Comparison of ENCODE assay signal across 32 cellular contexts in the genomic region with DNA sequence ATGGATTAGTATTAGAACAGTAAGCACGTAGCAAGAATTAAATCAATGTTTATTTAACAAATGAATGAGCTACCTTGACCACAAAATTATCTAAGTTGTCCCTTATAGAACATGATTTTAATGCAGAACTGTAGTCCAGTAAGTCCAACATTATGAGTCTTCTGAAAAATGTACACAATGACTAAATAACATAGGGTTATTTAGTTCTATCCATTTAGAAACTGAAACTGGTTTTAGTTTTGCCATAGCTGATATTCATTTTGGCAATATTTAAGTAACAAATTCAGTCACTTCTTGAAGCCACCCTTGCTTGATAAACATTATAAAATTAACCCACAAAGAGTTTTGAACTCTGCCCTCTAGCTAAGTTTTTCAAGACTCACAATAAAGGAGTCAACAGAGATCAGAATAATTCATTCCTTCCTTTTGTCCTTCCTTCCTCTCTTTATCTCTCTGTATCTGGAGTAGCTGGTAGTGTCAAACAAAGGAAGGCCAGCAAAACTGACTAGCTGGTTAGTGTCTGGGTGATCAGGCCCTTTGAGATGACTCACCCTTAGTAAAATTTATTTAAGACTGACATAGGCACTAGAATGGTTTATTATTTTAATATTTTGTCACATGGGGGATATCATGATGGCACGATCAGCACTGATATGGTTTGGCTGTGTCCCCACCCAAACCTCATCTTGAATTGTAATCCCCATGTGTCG.
DNase-seq lines count a peak whose midpoint lies in the region; ATAC-seq, FAIRE-seq and TF ChIP-seq lines count a peak whose summit lies in the region.
"Had no signal": no experiment of that assay in that cellular context is flagged by ENCODE, and none has a peak within 500 bp of the region (broad histone marks: within the 10 kb centered on the region; RNA-seq: fewer than 3 reads in every experiment).

No MANE protein-coding gene starts in this region.

- H3K36me3 ChIP-seq in GM12878 (ENCODE audit: control insufficient read depth in 2 of 2, insufficient read depth in 2 of 2, low read length in 1 of 2) (no peaks in the 10 kb centered on the region), mammary epithelial cell (ENCODE audit: insufficient read depth, low read length) (no peaks in the 10 kb centered on the region)
- H3K36me3 ChIP-seq: esophagus muscularis mucosa, thyroid gland had no signal

- 80% methylated on average over 3 of the region's 3 CpGs for WGBS in GM12878 (ENCODE audit: insufficient coverage, insufficient replicate concordance, low lambda C conversion rate, missing lambda C conversion rate)
- 94% methylated on average over 3 of the region's 3 CpGs for WGBS in mammary epithelial cell (ENCODE audit: low coverage, missing lambda C conversion rate)

- CTCF ChIA-PET in GM12878 (lab: Yijun Ruan, JAX) = interaction anchor here (1.5 to 2.1 kb wide), 3 partner anchors 10 to 45 kb away, joined by 4 to 10 read pairs (median 7); no protein-coding TSS in a partner anchor
- CTCF ChIA-PET in mammary epithelial cell (lab: Charles Lee; ENCODE audit: low non-redundant PET) = no interaction called here

- H3K4me1 Mint-ChIP-seq in stimulated activated naive CD8-positive, alpha-beta T cell treated with anti-CD3 and anti-CD28 coated beads, Interleukin-15, Interleukin-2, amounts not matched to agents 100 ng/mL and 50 ng/mL, for 24 hours (ENCODE audit: low read depth) = peaks cover 17% of the 10 kb centered on the region
- H3K4me1 Mint-ChIP-seq in stimulated activated effector memory CD8-positive, alpha-beta T cell treated with anti-CD3 and anti-CD28 coated beads, Interleukin-12 subunit alpha, Interleukin-12 subunit beta, amount 100 ng/mL, for 72 hours = peaks cover 35% of the 10 kb centered on the region

- no peaks in the 10 kb centered on the region for H3K79me2 ChIP-seq in GM12878 (ENCODE audit: control insufficient read depth, insufficient read depth, low read length)
- no peaks in the 10 kb centered on the region for H3K79me2 ChIP-seq in mammary epithelial cell (ENCODE audit: insufficient read depth, low read length)

- no peaks in the 10 kb centered on the region for H3K27me3 ChIP-seq in GM12878 (replicated peaks in 1 of 2; ENCODE audit: control insufficient read depth in 2 of 2, insufficient read depth in 2 of 2, low read length in 1 of 2)
- no peaks in the 10 kb centered on the region for H3K27me3 ChIP-seq in mammary epithelial cell (ENCODE audit: insufficient read depth, low read length)
- H3K27me3 ChIP-seq: esophagus muscularis mucosa, Peyer's patch, stomach, thyroid gland, vagina had no signal

- H4K20me1 ChIP-seq in GM12878 (ENCODE audit: control insufficient read depth, insufficient read depth) (no peaks in the 10 kb centered on the region), mammary epithelial cell (ENCODE audit: insufficient read depth, low read length) (no peaks in the 10 kb centered on the region)

- FAIRE-seq in GM12878 (lab: Jason Lieb, UNC) = no peak

- TF ChIP-seq EP300 in GM12878 (IDR thresholded peaks at IDR 0.05; ENCODE audit: borderline replicate concordance in 1 of 2, control insufficient read depth in 1 of 2, low read depth in 2 of 2, low read length in 2 of 2) = no peak

- H3K9me3 ChIP-seq in GM12878 (replicated peaks; ENCODE audit: control insufficient read depth, insufficient read depth, low read length) (peaks cover 8% of the 10 kb centered on the region; the same call in 2 of the 3 replicates), mammary epithelial cell (replicated peaks; ENCODE audit: insufficient read depth, low read length) (no peaks in the 10 kb centered on the region)
- H3K9me3 ChIP-seq: thyroid gland, vagina had no signal

- in situ Hi-C loops in GM12878 (cut with MboI) (no loop called here), mammary epithelial cell (cut with MboI; ENCODE audit: low sequenced_read_pairs in 2 of 2) (no loop called here)

- no peaks in the 10 kb centered on the region for H3K4me1 ChIP-seq in GM12878 (ENCODE audit: control insufficient read depth, insufficient read depth, low read length)
- H3K4me1 ChIP-seq in mammary epithelial cell (ENCODE audit: insufficient read depth, low read length) = no peaks in the 10 kb centered on the region
- H3K4me1 ChIP-seq: Peyer's patch, thyroid gland, vagina had no signal

- H3K27ac ChIP-seq in GM12878 (ENCODE audit: control insufficient read depth, insufficient read depth) (no peak overlapping the region), mammary epithelial cell (ENCODE audit: insufficient read depth, low read depth, low read length) (no peak overlapping the region)
- H3K27ac ChIP-seq: esophagus muscularis mucosa, KMS-11, Peyer's patch, stomach, thyroid gland, vagina, VCaP had no signal

- no peaks in the 10 kb centered on the region for H3K27me3 Mint-ChIP-seq in stimulated activated naive CD8-positive, alpha-beta T cell treated with anti-CD3 and anti-CD28 coated beads, Interleukin-15, Interleukin-2, amounts not matched to agents 100 ng/mL and 50 ng/mL, for 24 hours
- H3K27me3 Mint-ChIP-seq: activated naive CD8-positive, alpha-beta T cell; memory B cell had no signal

- RAD21 ChIA-PET in GM12878 (lab: Charles Lee; ENCODE audit: unreplicated experiment) = interaction anchor here (0.7 kb wide), 1 partner anchor 46 kb away, joined by 3 read pairs; no protein-coding TSS in a partner anchor

- H3K4me3 ChIP-seq in GM12878 (no peak overlapping the region), mammary epithelial cell (replicated peaks in 1 of 3; ENCODE audit: insufficient read depth in 1 of 3, low read depth in 2 of 3, low read length in 3 of 3) (no peak overlapping the region)
- H3K4me3 ChIP-seq: esophagus muscularis mucosa, Peyer's patch, smooth muscle cell, stomach, thyroid gland, vagina had no signal

- H3K4me3 Mint-ChIP-seq in stimulated activated naive CD8-positive, alpha-beta T cell treated with anti-CD3 and anti-CD28 coated beads, Interleukin-15, Interleukin-2, amounts not matched to agents 100 ng/mL and 50 ng/mL, for 24 hours = no peak overlapping the region
- H3K4me3 Mint-ChIP-seq in stimulated activated effector memory CD8-positive, alpha-beta T cell treated with anti-CD3 and anti-CD28 coated beads, Interleukin-12 subunit alpha, Interleukin-12 subunit beta, amount 100 ng/mL, for 72 hours = no peak overlapping the region
- H3K4me3 Mint-ChIP-seq: activated naive CD8-positive, alpha-beta T cell; CD14-positive monocyte; immature natural killer cell; memory B cell had no signal

- no peak for DNase-seq in stimulated activated naive CD8-positive, alpha-beta T cell treated with anti-CD3 and anti-CD28 coated beads, Interleukin-15, Interleukin-2, amounts not matched to agents 100 U/mL and 50 U/mL, for 24 hours
- DNase-seq in GM12878 (ENCODE audit: low read depth, low spot score) = no peak
- DNase-seq in fibroblast of peridontal ligament (ENCODE audit: extremely low read depth) = peak; percentile 30
- DNase-seq in stimulated activated effector memory CD8-positive, alpha-beta T cell treated with anti-CD3 and anti-CD28 coated beads, Interleukin-12 subunit alpha, Interleukin-12 subunit beta, amount 100 ng/mL, for 72 hours (ENCODE audit: low spot score in 2 of 2) = no peak
- DNase-seq in mammary epithelial cell = no peak
- DNase-seq in MV-4-11 (lab: John Stamatoyannopoulos, UW) = no peak
- DNase-seq: activated CD4-positive, alpha-beta T cell treated with anti-CD3 and anti-CD28 coated beads for 48 hours; activated effector memory CD4-positive, alpha-beta T cell treated with Interleukin-2 at 50 U/mL for 16 hours; aorta; Calu3; caudate nucleus; cortex of kidney; DMS79; GOT3; immature natural killer cell; NCI-H1436; Peyer's patch; SHP77; stomach; T-helper 9 cell; thyroid gland had no signal

- TF ChIP-seq RAD21 in GM12878 (IDR thresholded peaks at IDR 0.05; ENCODE audit: insufficient read depth, low read depth, low read length) = no peak

- peak overlapping the region; percentile 36 for H3K27ac Mint-ChIP-seq in stimulated activated naive CD8-positive, alpha-beta T cell treated with anti-CD3 and anti-CD28 coated beads, Interleukin-15, Interleukin-2, amounts not matched to agents 100 ng/mL and 50 ng/mL, for 24 hours
- no peak overlapping the region for H3K27ac Mint-ChIP-seq in stimulated activated effector memory CD8-positive, alpha-beta T cell treated with anti-CD3 and anti-CD28 coated beads, Interleukin-12 subunit alpha, Interleukin-12 subunit beta, amount 100 ng/mL, for 72 hours
- H3K27ac Mint-ChIP-seq: activated naive CD8-positive, alpha-beta T cell; CD14-positive monocyte; memory B cell had no signal

- dilution Hi-C loops in mammary epithelial cell (cut with HindIII; ENCODE audit: low sequenced_read_pairs) = no loop called here

- intact Hi-C loops in GM12878 (cut with micrococcal nuclease; ENCODE audit: unreplicated experiment) = no loop called here
- intact Hi-C loops in mammary epithelial cell (cut with micrococcal nuclease) = no loop called here

- H2AFZ ChIP-seq in GM12878 (ENCODE audit: control insufficient read depth, low read depth, low read length) (no peak overlapping the region), mammary epithelial cell (ENCODE audit: low read depth, low read length) (no peak overlapping the region)

- POLR2A ChIA-PET in GM12878 (lab: Charles Lee) = no interaction called here

- SMC1A ChIA-PET in GM12878 (lab: Charles Lee; ENCODE audit: uncharacterized antibody, unreplicated experiment) = interaction anchor here (1.0 to 1.4 kb wide), 3 partner anchors 11 to 30 kb away, joined by 3 to 4 read pairs (median 3); no protein-coding TSS in a partner anchor

- TF ChIP-seq CTCF in GM12878 (IDR thresholded peaks at IDR 0.05 in 2 of 3, conservative IDR thresholded peaks at IDR 0.05 in 1 of 3; ENCODE audit: control insufficient read depth in 2 of 3, extremely low read depth in 1 of 3, insufficient read depth in 1 of 3, low read depth in 3 of 3, low read length in 3 of 3) = no peak
- no peak for TF ChIP-seq CTCF in mammary epithelial cell (conservative IDR thresholded peaks at IDR 0.05 in 1 of 2, IDR thresholded peaks at IDR 0.05 in 1 of 2; ENCODE audit: extremely low read depth in 1 of 2, insufficient read depth in 1 of 2, low read depth in 1 of 2, low read length in 2 of 2)

- no peak for ATAC-seq in stimulated activated naive CD8-positive, alpha-beta T cell treated with anti-CD3 and anti-CD28 coated beads, Interleukin-15, Interleukin-2, amounts not matched to agents 100 U/mL and 50 U/mL, for 24 hours
- ATAC-seq in GM12878 (peak; percentile 22; the same call in 2 of the 3 replicates), HG03457 (IDR thresholded peaks at IDR 0.05; ENCODE audit: unreplicated experiment) (no peak)
- ATAC-seq in stimulated activated effector memory CD8-positive, alpha-beta T cell treated with anti-CD3 and anti-CD28 coated beads, Interleukin-12 subunit alpha, Interleukin-12 subunit beta, amount 100 ng/mL, for 72 hours = peak; percentile 82
- ATAC-seq: left lobe of liver had no signal

- peaks cover 5% of the 10 kb centered on the region for H3K9me3 Mint-ChIP-seq in stimulated activated naive CD8-positive, alpha-beta T cell treated with anti-CD3 and anti-CD28 coated beads, Interleukin-15, Interleukin-2, amounts not matched to agents 100 ng/mL and 50 ng/mL, for 24 hours
- H3K9me3 Mint-ChIP-seq in stimulated activated effector memory CD8-positive, alpha-beta T cell treated with anti-CD3 and anti-CD28 coated beads, Interleukin-12 subunit alpha, Interleukin-12 subunit beta, amount 100 ng/mL, for 72 hours = peaks cover 5% of the 10 kb centered on the region

- BruUV-seq in GM12878 (replicated peaks; lab: Mats Ljungman, UMichigan) (no TSS peak), mammary epithelial cell (replicated peaks; lab: Mats Ljungman, UMichigan) (no TSS peak)

- H3K36me3 Mint-ChIP-seq in stimulated activated naive CD8-positive, alpha-beta T cell treated with anti-CD3 and anti-CD28 coated beads, Interleukin-15, Interleukin-2, amounts not matched to agents 100 ng/mL and 50 ng/mL, for 24 hours (ENCODE audit: low read depth) = peaks cover 48% of the 10 kb centered on the region
- no peaks in the 10 kb centered on the region for H3K36me3 Mint-ChIP-seq in stimulated activated effector memory CD8-positive, alpha-beta T cell treated with anti-CD3 and anti-CD28 coated beads, Interleukin-12 subunit alpha, Interleukin-12 subunit beta, amount 100 ng/mL, for 72 hours

- TF ChIP-seq POLR2A in GM12878 (IDR thresholded peaks at IDR 0.05; ENCODE audit: low read depth, low read length) = no peak

- H3K4me2 ChIP-seq in GM12878 (ENCODE audit: control insufficient read depth, insufficient read depth) (no peak overlapping the region), mammary epithelial cell (ENCODE audit: insufficient read depth, low read depth, low read length) (no peak overlapping the region)
- H3K4me2 ChIP-seq: KMS-11, smooth muscle cell had no signal

- H3K9ac ChIP-seq in GM12878 (ENCODE audit: control insufficient read depth, insufficient read depth, low read length) (no peak overlapping the region), mammary epithelial cell (ENCODE audit: insufficient read depth, low read length) (no peak overlapping the region)
- H3K9ac ChIP-seq: KMS-11 had no signal

Comparison
In these comparisons a context has a peak if more than half of its experiments do, and no peak if none do; other contexts are left out.
1. ATAC-seq: peak in GM12878 (single experiment) and stimulated activated effector memory CD8-positive, alpha-beta T cell treated with anti-CD3 and anti-CD28 coated beads, Interleukin-12 subunit alpha, Interleukin-12 subunit beta, amount 100 ng/mL, for 72 hours (single experiment); none in stimulated activated naive CD8-positive, alpha-beta T cell treated with anti-CD3 and anti-CD28 coated beads, Interleukin-15, Interleukin-2, amounts not matched to agents 100 U/mL and 50 U/mL, for 24 hours (single experiment) and HG03457 (single experiment).